In the genomic region with DNA sequence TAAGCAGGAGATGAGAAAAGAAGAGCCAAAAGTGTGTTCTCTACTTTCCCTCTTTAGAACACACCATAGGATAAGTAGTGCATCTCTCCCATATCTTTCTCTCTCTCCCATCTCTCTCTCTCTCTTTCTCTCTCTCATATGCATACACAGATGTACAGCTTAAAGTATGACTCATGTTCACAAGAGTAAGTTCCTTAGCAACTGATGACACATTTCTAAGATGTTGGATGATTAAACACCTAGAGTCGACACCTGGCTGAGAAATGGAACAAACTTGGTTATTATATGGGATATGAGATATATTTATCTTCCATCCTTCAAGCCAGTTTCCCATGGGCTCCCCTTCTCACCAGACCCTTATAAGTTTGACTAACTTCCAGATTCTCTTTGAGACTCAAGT, we compare ENCODE assay signal across 20 cellular contexts.
"Had no signal": no experiment of that assay in that cellular context is flagged by ENCODE, and none has a peak within 500 bp of the region (broad histone marks: within the 10 kb centered on the region; RNA-seq: fewer than 3 reads in every experiment).

No MANE protein-coding gene starts in this region.

- FAIRE-seq: pancreas had no signal

- H3K4me3 ChIP-seq: pancreas, thoracic aorta, upper lobe of right lung had no signal

- H3K27ac ChIP-seq: pancreas, thoracic aorta, upper lobe of right lung had no signal

- H3K9me3 ChIP-seq: pancreas, thoracic aorta, upper lobe of right lung had no signal

- H3K4me3 Mint-ChIP-seq: activated CD4-positive, alpha-beta memory T cell treated with anti-CD3 and anti-CD28 coated beads for 36 hours; activated CD8-positive, alpha-beta memory T cell treated with anti-CD3 and anti-CD28 coated beads, Interleukin-2, amount 10 ng/mL, durations not matched to agents 7 days and 5 days; activated naive CD8-positive, alpha-beta T cell treated with anti-CD3 and anti-CD28 coated beads for 36 hours; natural killer cell; stimulated activated effector memory CD8-positive, alpha-beta T cell treated with anti-CD3 and anti-CD28 coated beads, Interleukin-12 subunit alpha, Interleukin-12 subunit beta, amount 100 ng/mL, for 72 hours had no signal

- ATAC-seq: activated CD8-positive, alpha-beta memory T cell treated with anti-CD3 and anti-CD28 coated beads, Interleukin-2, amount 10 ng/mL, durations not matched to agents 7 days and 5 days; natural killer cell; pancreas; sciatic nerve; stimulated activated effector memory CD8-positive, alpha-beta T cell treated with anti-CD3 and anti-CD28 coated beads, Interleukin-12 subunit alpha, Interleukin-12 subunit beta, amount 100 ng/mL, for 72 hours; upper lobe of right lung had no signal

- H3K36me3 Mint-ChIP-seq: activated CD4-positive, alpha-beta memory T cell treated with anti-CD3 and anti-CD28 coated beads for 36 hours; activated CD8-positive, alpha-beta memory T cell treated with anti-CD3 and anti-CD28 coated beads, Interleukin-2, amount 10 ng/mL, durations not matched to agents 7 days and 5 days; activated naive CD8-positive, alpha-beta T cell treated with anti-CD3 and anti-CD28 coated beads for 36 hours; natural killer cell; stimulated activated effector memory CD8-positive, alpha-beta T cell treated with anti-CD3 and anti-CD28 coated beads, Interleukin-12 subunit alpha, Interleukin-12 subunit beta, amount 100 ng/mL, for 72 hours had no signal

- H3K4me1 Mint-ChIP-seq: activated CD8-positive, alpha-beta memory T cell treated with anti-CD3 and anti-CD28 coated beads, Interleukin-2, amount 10 ng/mL, durations not matched to agents 7 days and 5 days; activated naive CD8-positive, alpha-beta T cell treated with anti-CD3 and anti-CD28 coated beads for 36 hours; natural killer cell; stimulated activated effector memory CD8-positive, alpha-beta T cell treated with anti-CD3 and anti-CD28 coated beads, Interleukin-12 subunit alpha, Interleukin-12 subunit beta, amount 100 ng/mL, for 72 hours had no signal

- DNase-seq: activated CD4-positive, alpha-beta memory T cell treated with anti-CD3 and anti-CD28 coated beads for 36 hours; activated CD8-positive, alpha-beta memory T cell treated with anti-CD3 and anti-CD28 coated beads, Interleukin-2, amount 10 ng/mL, durations not matched to agents 7 days and 5 days; activated naive CD4-positive, alpha-beta T cell; activated naive CD8-positive, alpha-beta T cell treated with anti-CD3 and anti-CD28 coated beads for 36 hours; amniotic stem cell; dermis blood vessel endothelial cell; effector memory CD4-positive, alpha-beta T cell; foreskin melanocyte; glutamatergic neuron; hypothalamus; kidney glomerular epithelial cell; mesenchymal stem cell; natural killer cell; pancreas; stimulated activated CD4-positive, alpha-beta T cell treated with anti-CD3 and anti-CD28 coated beads, Interleukin-4, amount 100 ng/mL, for 24 hours; T-helper 2 cell; upper lobe of right lung had no signal

- H3K4me1 ChIP-seq: pancreas, upper lobe of right lung had no signal

- H3K27ac Mint-ChIP-seq: activated CD4-positive, alpha-beta memory T cell treated with anti-CD3 and anti-CD28 coated beads for 36 hours; activated CD8-positive, alpha-beta memory T cell treated with anti-CD3 and anti-CD28 coated beads, Interleukin-2, amount 10 ng/mL, durations not matched to agents 7 days and 5 days; activated naive CD8-positive, alpha-beta T cell treated with anti-CD3 and anti-CD28 coated beads for 36 hours; natural killer cell; stimulated activated effector memory CD8-positive, alpha-beta T cell treated with anti-CD3 and anti-CD28 coated beads, Interleukin-12 subunit alpha, Interleukin-12 subunit beta, amount 100 ng/mL, for 72 hours had no signal
